In genomic region chr15:96234109-96234892, GRCh38 we compare ENCODE assay signal across 11 cellular contexts.
A peak's percentile ranks its signal among the peaks of the same experiment; 100 is the strongest.
DNase-seq lines count a peak whose midpoint lies in the region; ATAC-seq and TF ChIP-seq lines count a peak whose summit lies in the region.
"Had no signal": no experiment of that assay in that cellular context is flagged by ENCODE, and none has a peak within 500 bp of the region (broad histone marks: within the 10 kb centered on the region; RNA-seq: fewer than 3 reads in every experiment).

No MANE protein-coding gene starts in this region.

- DNase-seq in WERI-Rb-1, result peak; percentile 64
- DNase-seq in skeletal muscle cell (ENCODE audit: low read depth), result peak; percentile 47
- no peak for DNase-seq in cortex of kidney (lab: John Stamatoyannopoulos, UW)
- DNase-seq in dedifferentiated amniotic fluid mesenchymal stem cell (ENCODE audit: extremely low spot score), result no peak
- no peak for DNase-seq in H7
- DNase-seq in smooth muscle cell (lab: John Stamatoyannopoulos, UW; ENCODE audit: unreplicated experiment), result no peak
- DNase-seq: effector memory CD8-positive, alpha-beta T cell; NCI-H510A had no signal

- H2AFZ ChIP-seq in smooth muscle cell (ENCODE audit: low read depth), result no peak overlapping the region

- TF ChIP-seq CTCF in WERI-Rb-1 (IDR thresholded peaks at IDR 0.05; ENCODE audit: low read depth, low read length) (no peak), smooth muscle cell (IDR thresholded peaks at IDR 0.05; ENCODE audit: borderline replicate concordance, insufficient read depth, poor library complexity, severe bottlenecking) (no peak)

- no peak overlapping the region for H3K4me3 ChIP-seq in WERI-Rb-1 (ENCODE audit: low read depth, low read length)
- H3K4me3 ChIP-seq in skeletal muscle cell (ENCODE audit: low read depth, low read length), result no peak overlapping the region
- H3K4me3 ChIP-seq in H7 (ENCODE audit: insufficient read depth, low read depth, low read length), result no peak overlapping the region
- H3K4me3 ChIP-seq in smooth muscle cell, result no peak overlapping the region

- H3K9ac ChIP-seq in smooth muscle cell (ENCODE audit: low read depth), result no peak overlapping the region

- H3K36me3 ChIP-seq in WERI-Rb-1 (no peaks in the 10 kb centered on the region), H7 (replicated peaks; ENCODE audit: control insufficient read depth, insufficient read depth, low read length) (no peaks in the 10 kb centered on the region), smooth muscle cell (ENCODE audit: low read depth) (no peaks in the 10 kb centered on the region)

- peak; percentile 59 for ATAC-seq in GM18870 (IDR thresholded peaks at IDR 0.05; ENCODE audit: unreplicated experiment)
- peak; percentile 62 for ATAC-seq in HG03064 (IDR thresholded peaks at IDR 0.05; ENCODE audit: low read depth, unreplicated experiment)
- ATAC-seq: activated T-helper 17 cell treated with anti-CD3 and anti-CD28 coated beads, Interleukin-2, amount 50 U/mL, for 72 hours; effector memory CD8-positive, alpha-beta T cell had no signal

- H3K27ac ChIP-seq in WERI-Rb-1, result no peak overlapping the region
- no peak overlapping the region for H3K27ac ChIP-seq in smooth muscle cell (ENCODE audit: low read depth)

- H3K27me3 ChIP-seq in WERI-Rb-1 (ENCODE audit: insufficient read depth, low read depth, severe bottlenecking) (no peaks in the 10 kb centered on the region), H7 (ENCODE audit: control insufficient read depth, insufficient read depth, low read length) (no peaks in the 10 kb centered on the region), smooth muscle cell (ENCODE audit: low read depth) (peaks cover 27% of the 10 kb centered on the region)

- H4K20me1 ChIP-seq in smooth muscle cell (ENCODE audit: low read depth), result no peaks in the 10 kb centered on the region

- no peak overlapping the region for H3K4me2 ChIP-seq in smooth muscle cell

- no peaks in the 10 kb centered on the region for H3K4me1 ChIP-seq in smooth muscle cell (ENCODE audit: low read depth)

- H3K9me3 ChIP-seq in WERI-Rb-1 (ENCODE audit: severe bottlenecking) (no peaks in the 10 kb centered on the region), smooth muscle cell (replicated peaks; ENCODE audit: low read depth) (no peaks in the 10 kb centered on the region)

- H3F3A ChIP-seq in smooth muscle cell (ENCODE audit: low read depth), result no peaks in the 10 kb centered on the region

- WGBS in smooth muscle cell (ENCODE audit: low lambda C conversion rate), result 76% methylated on average over 12 of the region's 12 CpGs

- H3K79me2 ChIP-seq in smooth muscle cell (ENCODE audit: low read depth), result no peaks in the 10 kb centered on the region

Comparison
In these comparisons a context has a peak if more than half of its experiments do, and no peak if none do; other contexts are left out.
1. DNase-seq: peak in WERI-Rb-1 (single experiment) and skeletal muscle cell (single experiment); none in cortex of kidney (single experiment), dedifferentiated amniotic fluid mesenchymal stem cell (single experiment), H7 (single experiment) and smooth muscle cell (single experiment).